ENCODE assay signal across 10 cellular contexts in genomic region chr7:94698275-94698674, GRCh38. TPM values are rescaled to one million over a fixed set of nuclear protein-coding genes. Genes with fewer than 3 reads are reported as not detected.
DNase-seq lines count a peak whose midpoint lies in the region; ATAC-seq and TF ChIP-seq lines count a peak whose summit lies in the region.
"Had no signal": no experiment of that assay in that cellular context is flagged by ENCODE, and none has a peak within 500 bp of the region (broad histone marks: within the 10 kb centered on the region; RNA-seq: fewer than 3 reads in every experiment).

No MANE protein-coding gene starts in this region.

- H3K27ac ChIP-seq in adrenal gland (peak overlapping the region in 3 of 5 donors; percentile 27 to 54 (median 53)), vagina (peak overlapping the region; percentile 17)
- H3K27ac ChIP-seq in CD8-positive, alpha-beta memory T cell (ENCODE audit: low read depth, low read length), result no peak overlapping the region

- H3K36me3 ChIP-seq in adrenal gland (replicated peaks in 1 of 2), result no peaks in the 10 kb centered on the region
- no peaks in the 10 kb centered on the region for H3K36me3 ChIP-seq in vagina
- no peaks in the 10 kb centered on the region for H3K36me3 ChIP-seq in CD8-positive, alpha-beta memory T cell (ENCODE audit: insufficient read depth, low read length)

- H3K4me1 ChIP-seq in adrenal gland (replicated peaks in 1 of 2), result peaks cover 8 to 20% of the 10 kb centered on the region in 2 donors
- H3K4me1 ChIP-seq in vagina, result peaks cover 23% of the 10 kb centered on the region
- no peaks in the 10 kb centered on the region for H3K4me1 ChIP-seq in CD8-positive, alpha-beta memory T cell (ENCODE audit: insufficient read depth, low read length)

- intact Hi-C loops in adrenal gland (cut with DNase I), result no loop called here
- intact Hi-C loops in left ventricle myocardium superior (cut with micrococcal nuclease), result no loop called here
- intact Hi-C loops in vagina (cut with DNase I), result no loop called here

- TF ChIP-seq POLR2A in adrenal gland (IDR thresholded peaks at IDR 0.05) (no peak), vagina (IDR thresholded peaks at IDR 0.05) (no peak)

- no peaks in the 10 kb centered on the region for H3K9me3 Mint-ChIP-seq in CD8-positive, alpha-beta memory T cell

- no peak for TF ChIP-seq CTCF in adrenal gland (IDR thresholded peaks at IDR 0.05)
- TF ChIP-seq CTCF in vagina (IDR thresholded peaks at IDR 0.05), result no peak

- no peak overlapping the region for H3K27ac Mint-ChIP-seq in CD8-positive, alpha-beta memory T cell

- H3K4me1 Mint-ChIP-seq in CD8-positive, alpha-beta memory T cell, result no peaks in the 10 kb centered on the region

- WGBS in adrenal gland, 4 donors, result 34 to 42% (median 36%) methylated on average over 2 of the region's 2 CpGs

- POLR2A ChIA-PET in CD8-positive, alpha-beta memory T cell (lab: Charles Lee), result no interaction called here

- H3K4me3 ChIP-seq in adrenal gland, result no peak overlapping the region
- H3K4me3 ChIP-seq in vagina, result no peak overlapping the region
- no peak overlapping the region for H3K4me3 ChIP-seq in CD8-positive, alpha-beta memory T cell (ENCODE audit: low read length)

- no peak overlapping the region for H3K4me3 Mint-ChIP-seq in CD8-positive, alpha-beta memory T cell

- peaks cover 2 to 22% of the 10 kb centered on the region in 2 donors for H3K27me3 Mint-ChIP-seq in CD8-positive, alpha-beta memory T cell

- no peaks in the 10 kb centered on the region for H3K36me3 Mint-ChIP-seq in CD8-positive, alpha-beta memory T cell

- CTCF ChIA-PET in CD8-positive, alpha-beta memory T cell (lab: Charles Lee), result no interaction called here

- ATAC-seq in left ventricle myocardium superior, result peak; percentile 73

- H3K27me3 ChIP-seq in adrenal gland, result no peaks in the 10 kb centered on the region
- H3K27me3 ChIP-seq in vagina, result no peaks in the 10 kb centered on the region
- no peaks in the 10 kb centered on the region for H3K27me3 ChIP-seq in CD8-positive, alpha-beta memory T cell (ENCODE audit: insufficient read depth, low read length, poor library complexity, severe bottlenecking)

- DNase-seq in NCI-H446 treated with DMSO at 0.1 percent for 48 hours (lab: John Stamatoyannopoulos, UW) (peak; percentile 16), NCI-H446 (lab: John Stamatoyannopoulos, UW) (no peak), adrenal gland (peak in 1 of 7 donors; percentile 8), left ventricle myocardium superior (no peak), vagina (ENCODE audit: extremely low spot score in 2 of 2) (no peak), T-helper 9 cell (no peak)
- DNase-seq in stimulated activated CD4-positive, alpha-beta T cell treated with anti-CD3 and anti-CD28 coated beads, Interleukin-4, amount 100 ng/mL, for 24 hours, result no peak
- DNase-seq in CD8-positive, alpha-beta memory T cell, result no peak
- DNase-seq: activated naive CD4-positive, alpha-beta T cell treated with anti-CD3 and anti-CD28 coated beads, Interleukin-2, amount 50 U/mL, for 16 hours; posterior cingulate gyrus had no signal

- no peaks in the 10 kb centered on the region for H3K9me3 ChIP-seq in adrenal gland (replicated peaks in 1 of 3)
- no peaks in the 10 kb centered on the region for H3K9me3 ChIP-seq in vagina
- no peaks in the 10 kb centered on the region for H3K9me3 ChIP-seq in CD8-positive, alpha-beta memory T cell (ENCODE audit: low read length)

RNA-seq across cellular contexts. Expression of gene SGCE, which starts 42.3 kb away (rescaled TPM):
- total RNA-seq in adrenal gland (100 to 1,000 TPM in 7 of 8 donors, 10 to 100 TPM in 1; 63.3 to 229 (median 164) TPM), left ventricle myocardium superior (17.4 TPM), vagina (84.0 TPM)
- polyA plus RNA-seq in adrenal gland, result 100 to 1,000 TPM in 1 of 3 donors, 10 to 100 TPM in 2; 32.2 to 121 (median 43.1) TPM
- under 1 TPM; 0.70 to 0.82 TPM for total RNA-seq in CD8-positive, alpha-beta memory T cell
- polyA plus RNA-seq in CD8-positive, alpha-beta memory T cell, result 2.2 TPM

Comparison
In these comparisons a context has a peak if more than half of its experiments do, and no peak if none do; other contexts are left out.
1. RNA of gene SGCE, which starts 42.3 kb away (total RNA-seq): 63.3 to 229 TPM in adrenal gland, 84.0 TPM in vagina (single experiment) and 17.4 TPM in left ventricle myocardium superior (single experiment); 0.70 to 0.82 TPM in CD8-positive, alpha-beta memory T cell; every median in the first group is over 10 times any median in the second.